Comparison of ENCODE assay signal across 8 cellular contexts in the genomic region with DNA sequence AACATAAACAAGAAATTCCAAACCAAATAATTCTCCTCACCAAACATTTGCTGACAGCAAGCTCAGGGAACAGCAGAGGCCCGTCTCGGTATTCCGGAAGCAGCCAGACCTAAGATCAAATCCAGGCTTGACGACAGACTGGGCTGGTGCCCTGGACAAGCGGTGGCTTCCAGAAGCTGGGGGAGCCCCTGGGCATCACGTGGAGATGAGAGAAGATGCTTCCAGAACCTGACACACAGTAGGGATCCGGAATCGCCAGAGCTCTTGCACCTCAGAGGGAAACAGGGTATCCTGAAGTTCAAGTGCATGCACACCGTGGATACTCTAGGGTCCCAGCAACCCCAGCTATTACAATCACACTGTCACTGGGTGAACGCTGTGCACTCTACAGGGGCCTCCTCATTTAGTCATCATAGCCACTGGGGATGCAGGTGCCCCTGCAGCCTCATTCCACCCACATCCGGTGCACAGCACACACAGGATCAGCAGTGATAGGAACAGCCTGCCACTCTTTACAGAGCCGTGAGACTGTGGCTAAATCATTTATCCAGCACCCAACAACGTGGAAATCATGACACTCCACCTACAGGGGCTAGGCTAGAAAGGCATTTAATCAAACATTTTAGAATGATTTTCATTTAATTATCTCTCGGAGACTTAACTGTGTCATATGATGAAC.
A peak's percentile ranks its signal among the peaks of the same experiment; 100 is the strongest.
DNase-seq lines count a peak whose midpoint lies in the region; ATAC-seq and TF ChIP-seq lines count a peak whose summit lies in the region.

No MANE protein-coding gene starts in this region.

- H4K20me1 ChIP-seq in GM23248 (ENCODE audit: insufficient read depth): no peaks in the 10 kb centered on the region

- H3K36me3 ChIP-seq in GM23248 (ENCODE audit: low read depth) (no peaks in the 10 kb centered on the region), esophagus muscularis mucosa (no peaks in the 10 kb centered on the region)

- in situ Hi-C loops in GM23248 (cut with MboI): no loop called here

- no peak for TF ChIP-seq EP300 in esophagus muscularis mucosa (IDR thresholded peaks at IDR 0.05)

- H2AFZ ChIP-seq in GM23248: no peak overlapping the region

- no peaks in the 10 kb centered on the region for H3F3A ChIP-seq in GM23248 (ENCODE audit: insufficient read depth)

- peak; percentile 48 for DNase-seq in GM23248
- DNase-seq in activated CD4-positive, alpha-beta T cell treated with anti-CD3 and anti-CD28 coated beads, Interleukin-2, amount 50 U/mL, for 4 hours: peak; percentile 68 to 73
- DNase-seq in esophagus muscularis mucosa (ENCODE audit: extremely low spot score): no peak
- DNase-seq in stimulated activated CD4-positive, alpha-beta T cell treated with anti-CD3 and anti-CD28 coated beads, TNF-alpha, amount 100 ng/mL, for 24 hours (ENCODE audit: low read depth in 3 of 3): peak; percentile 38 to 66 (median 62)

- no peaks in the 10 kb centered on the region for H3K9me2 ChIP-seq in GM23248 (ENCODE audit: insufficient read depth)

- no peak overlapping the region for H3K4me3 ChIP-seq in GM23248
- H3K4me3 ChIP-seq in esophagus muscularis mucosa: peak overlapping the region in 2 of 4 donors; percentile 5 to 22

- ATAC-seq in GM18909 (IDR thresholded peaks at IDR 0.05; ENCODE audit: poor library complexity, unreplicated experiment) (no peak), SK-N-SH treated with all-trans-retinoic acid at 6 μM for 48 hours (no peak), GM21360 (IDR thresholded peaks at IDR 0.05; ENCODE audit: unreplicated experiment) (no peak), HG02623 (IDR thresholded peaks at IDR 0.05; ENCODE audit: unreplicated experiment) (no peak)

- H3K9me3 ChIP-seq in GM23248 (ENCODE audit: low read depth) (no peaks in the 10 kb centered on the region), esophagus muscularis mucosa (no peaks in the 10 kb centered on the region)

- TF ChIP-seq CTCF in esophagus muscularis mucosa (IDR thresholded peaks at IDR 0.05): no peak

- H3K27ac ChIP-seq in GM23248 (no peak overlapping the region), esophagus muscularis mucosa (replicated peaks in 1 of 4) (peak overlapping the region; percentile 11 to 92 (median 76))

- H3K4me2 ChIP-seq in GM23248 (ENCODE audit: unreplicated experiment): peak overlapping the region; percentile 23

- H3K27me3 ChIP-seq in GM23248 (replicated peaks; ENCODE audit: insufficient read depth): no peaks in the 10 kb centered on the region
- no peaks in the 10 kb centered on the region for H3K27me3 ChIP-seq in esophagus muscularis mucosa

- no peak overlapping the region for H3K9ac ChIP-seq in GM23248

- intact Hi-C loops in esophagus muscularis mucosa (cut with DNase I): no loop called here

- H3K4me1 ChIP-seq in GM23248 (ENCODE audit: insufficient read depth): 0 out of 2 replicates have a peak, but pooled peaks cover 9% of the 10 kb centered on the region
- H3K4me1 ChIP-seq in esophagus muscularis mucosa: peaks cover 67 to 98% (median 98%) of the 10 kb centered on the region in 4 donors

- 31 to 37% methylated on average over 14 of the region's 14 CpGs for WGBS in GM23248 (ENCODE audit: low coverage in 1 of 2, low lambda C conversion rate in 2 of 2, missing lambda C conversion rate in 2 of 2), 2 experiments
- 53% methylated on average over 14 of the region's 14 CpGs for WGBS in esophagus muscularis mucosa

- H3K79me2 ChIP-seq in GM23248 (ENCODE audit: insufficient read depth): peaks cover 4% of the 10 kb centered on the region; the same call in 1 of the 2 replicates

- no peak for TF ChIP-seq POLR2A in esophagus muscularis mucosa (IDR thresholded peaks at IDR 0.05; ENCODE audit: low read depth)

TF ChIP-seq in SK-N-SH treated with all-trans-retinoic acid at 6 μM for 48 hours, 23 proteins besides CTCF, POLR2A, EP300 and RAD21:
- TF ChIP-seq OSR1 (CRISPR knock-in tag; IDR thresholded peaks at IDR 0.05) (no peak), RARB (CRISPR knock-in tag; IDR thresholded peaks at IDR 0.05) (no peak), ZNF8 (CRISPR knock-in tag; IDR thresholded peaks at IDR 0.05) (no peak), ISL1 (CRISPR knock-in tag; IDR thresholded peaks at IDR 0.05) (no peak), ESRRG (CRISPR knock-in tag; IDR thresholded peaks at IDR 0.05) (no peak), ZNF70 (CRISPR knock-in tag; IDR thresholded peaks at IDR 0.05) (no peak), SNAI2 (CRISPR knock-in tag; IDR thresholded peaks at IDR 0.05) (no peak)
- TF ChIP-seq, protein P1, sequence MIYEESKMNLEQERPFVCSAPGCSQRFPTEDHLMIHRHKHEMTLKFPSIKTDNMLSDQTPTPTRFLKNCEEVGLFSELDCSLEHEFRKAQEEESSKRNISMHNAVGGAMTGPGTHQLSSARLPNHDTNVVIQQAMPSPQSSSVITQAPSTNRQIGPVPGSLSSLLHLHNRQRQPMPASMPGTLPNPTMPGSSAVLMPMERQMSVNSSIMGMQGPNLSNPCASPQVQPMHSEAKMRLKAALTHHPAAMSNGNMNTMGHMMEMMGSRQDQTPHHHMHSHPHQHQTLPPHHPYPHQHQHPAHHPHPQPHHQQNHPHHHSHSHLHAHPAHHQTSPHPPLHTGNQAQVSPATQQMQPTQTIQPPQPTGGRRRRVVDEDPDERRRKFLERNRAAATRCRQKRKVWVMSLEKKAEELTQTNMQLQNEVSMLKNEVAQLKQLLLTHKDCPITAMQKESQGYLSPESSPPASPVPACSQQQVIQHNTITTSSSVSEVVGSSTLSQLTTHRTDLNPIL (CRISPR knock-in tag; IDR thresholded peaks at IDR 0.05; ENCODE audit: low read depth): no peak
